21 cellular contexts compared by ENCODE assay signal in genomic region chr2:44774826-44775492, GRCh38.
A peak's percentile ranks its signal among the peaks of the same experiment; 100 is the strongest.
DNase-seq lines count a peak whose midpoint lies in the region; ATAC-seq and TF ChIP-seq lines count a peak whose summit lies in the region.
"Had no signal": no experiment of that assay in that cellular context is flagged by ENCODE, and none has a peak within 500 bp of the region (broad histone marks: within the 10 kb centered on the region; RNA-seq: fewer than 3 reads in every experiment).

No MANE protein-coding gene starts in this region.

- H3K4me1 ChIP-seq in PC-3 (ENCODE audit: insufficient read depth, low read length) (no peaks in the 10 kb centered on the region), neural progenitor cell (peaks cover 100% of the 10 kb centered on the region)
- H3K4me1 ChIP-seq: left lung had no signal

- DNase-seq in DMS153 (lab: John Stamatoyannopoulos, UW): peak; percentile 14
- DNase-seq in DMS153 treated with DMSO at 0.1 percent for 48 hours (lab: John Stamatoyannopoulos, UW; ENCODE audit: unreplicated experiment): no peak
- peak; percentile 57 for DNase-seq in NCI-H1105 (lab: John Stamatoyannopoulos, UW)
- peak; percentile 10 for DNase-seq in PC-3
- DNase-seq in neural progenitor cell (ENCODE audit: low spot score): peak; percentile 48
- no peak for DNase-seq in glomerular visceral epithelial cell (ENCODE audit: extremely low spot score)
- DNase-seq in activated naive CD4-positive, alpha-beta T cell treated with Interleukin-2 at 50 U/mL for 16 hours: no peak
- DNase-seq in NCI-H2107 (lab: John Stamatoyannopoulos, UW): no peak
- DNase-seq: activated CD4-positive, alpha-beta T cell treated with anti-CD3 and anti-CD28 coated beads, Interleukin-2, amount 50 U/mL, for 48 hours; activated CD4-positive, CD25-positive, alpha-beta regulatory T cell; activated naive CD4-positive, alpha-beta T cell treated with anti-CD3 and anti-CD28 coated beads, Interleukin-2, amount 10 ng/mL, durations not matched to agents 7 days and 5 days; CD8-positive, alpha-beta T cell; GF-D8; left lung; mesenchymal stem cell; MV-4-11; NCI-H2029 treated with DMSO at 0.1 percent for 48 hours; NCI-H446 treated with DMSO at 0.1 percent for 48 hours; stimulated activated naive CD4-positive, alpha-beta T cell had no signal

- no peaks in the 10 kb centered on the region for H3K9me2 ChIP-seq in PC-3 (replicated peaks; ENCODE audit: low read length)

- H3K36me3 Mint-ChIP-seq in neural progenitor cell: no peaks in the 10 kb centered on the region
- H3K36me3 Mint-ChIP-seq: activated naive CD4-positive, alpha-beta T cell treated with anti-CD3 and anti-CD28 coated beads, Interleukin-2, amount 10 ng/mL, durations not matched to agents 7 days and 5 days had no signal

- no peak overlapping the region for H3K9ac ChIP-seq in PC-3 (ENCODE audit: low read length)
- H3K9ac ChIP-seq in neural progenitor cell: no peak overlapping the region

- no peaks in the 10 kb centered on the region for H3K79me2 ChIP-seq in PC-3 (ENCODE audit: low read length)
- H3K79me2 ChIP-seq in neural progenitor cell (ENCODE audit: low read depth): no peaks in the 10 kb centered on the region

- H3K36me3 ChIP-seq in PC-3 (ENCODE audit: low read depth, low read length) (no peaks in the 10 kb centered on the region), neural progenitor cell (no peaks in the 10 kb centered on the region)
- H3K36me3 ChIP-seq: left lung had no signal

- H3F3A ChIP-seq in PC-3 (ENCODE audit: low read length, unreplicated experiment) (no peaks in the 10 kb centered on the region), neural progenitor cell (ENCODE audit: low read depth) (peaks cover 90% of the 10 kb centered on the region)

- H3K4me3 ChIP-seq in PC-3 (ENCODE audit: low read length) (no peak overlapping the region), neural progenitor cell (no peak overlapping the region)
- H3K4me3 ChIP-seq: left lung had no signal

- H3K27ac ChIP-seq in PC-3 (ENCODE audit: low read length) (no peak overlapping the region), neural progenitor cell (peak overlapping the region; percentile 4)
- H3K27ac ChIP-seq: HL-60, left lung had no signal

- H2AFZ ChIP-seq in PC-3 (ENCODE audit: low read length) (no peak overlapping the region), neural progenitor cell (replicated peaks) (no peak overlapping the region)

- CTCF ChIA-PET in PC-3 (lab: Charles Lee): no interaction called here

- POLR2A ChIA-PET in PC-3 (lab: Charles Lee; ENCODE audit: unreplicated experiment): no interaction called here

- peaks cover 68% of the 10 kb centered on the region for H3K4me1 Mint-ChIP-seq in neural progenitor cell
- H3K4me1 Mint-ChIP-seq: activated naive CD4-positive, alpha-beta T cell treated with anti-CD3 and anti-CD28 coated beads, Interleukin-2, amount 10 ng/mL, durations not matched to agents 7 days and 5 days had no signal

- H3K4me2 ChIP-seq in PC-3 (ENCODE audit: low read length) (no peak overlapping the region), neural progenitor cell (peak overlapping the region; percentile 68)

- H4K20me1 ChIP-seq in PC-3 (ENCODE audit: low read length): no peaks in the 10 kb centered on the region
- H4K20me1 ChIP-seq in neural progenitor cell (ENCODE audit: low read depth): peaks cover 30% of the 10 kb centered on the region

- no peaks in the 10 kb centered on the region for H3K27me3 ChIP-seq in PC-3 (ENCODE audit: low read length)
- H3K27me3 ChIP-seq in neural progenitor cell: peaks cover 6% of the 10 kb centered on the region
- H3K27me3 ChIP-seq: left lung had no signal

- no peak overlapping the region for H3K4me3 Mint-ChIP-seq in neural progenitor cell
- H3K4me3 Mint-ChIP-seq: activated naive CD4-positive, alpha-beta T cell treated with anti-CD3 and anti-CD28 coated beads, Interleukin-2, amount 10 ng/mL, durations not matched to agents 7 days and 5 days; CD8-positive, alpha-beta T cell had no signal

- intact Hi-C loops in PC-3 (cut with micrococcal nuclease): no loop called here

- no TSS peak for BruUV-seq in PC-3 (replicated peaks; lab: Mats Ljungman, UMichigan)

- no peaks in the 10 kb centered on the region for H3K9me3 Mint-ChIP-seq in neural progenitor cell
- H3K9me3 Mint-ChIP-seq: activated naive CD4-positive, alpha-beta T cell treated with anti-CD3 and anti-CD28 coated beads, Interleukin-2, amount 10 ng/mL, durations not matched to agents 7 days and 5 days; CD8-positive, alpha-beta T cell had no signal

- no peak for ATAC-seq in PC-3
- ATAC-seq: CD8-positive, alpha-beta T cell; left lung had no signal

- TF ChIP-seq CTCF in PC-3 (conservative IDR thresholded peaks at IDR 0.05; ENCODE audit: low read depth, low read length) (no peak), neural progenitor cell (IDR thresholded peaks at IDR 0.05) (no peak)

- H3K27me3 Mint-ChIP-seq in neural progenitor cell (ENCODE audit: insufficient read depth, low read depth): peaks cover 22% of the 10 kb centered on the region

- H3K9me3 ChIP-seq in PC-3 (ENCODE audit: low read length): no peaks in the 10 kb centered on the region
- H3K9me3 ChIP-seq in neural progenitor cell (ENCODE audit: low read depth): no peaks in the 10 kb centered on the region

- H3K27ac Mint-ChIP-seq in neural progenitor cell: no peak overlapping the region
- H3K27ac Mint-ChIP-seq: activated naive CD4-positive, alpha-beta T cell treated with anti-CD3 and anti-CD28 coated beads, Interleukin-2, amount 10 ng/mL, durations not matched to agents 7 days and 5 days; CD8-positive, alpha-beta T cell; progenitor cell of endocrine pancreas had no signal

Comparison
In these comparisons a context has a peak if more than half of its experiments do, and no peak if none do; other contexts are left out.
1. DNase-seq: peak in DMS153 (single experiment), NCI-H1105 (single experiment), PC-3 (single experiment) and neural progenitor cell (single experiment); none in DMS153 treated with DMSO at 0.1 percent for 48 hours (single experiment), glomerular visceral epithelial cell (single experiment), activated naive CD4-positive, alpha-beta T cell treated with Interleukin-2 at 50 U/mL for 16 hours (single experiment) and NCI-H2107 (single experiment).